8 cellular contexts compared by ENCODE assay signal in genomic region chr15:66080791-66081475, GRCh38.
A peak's percentile ranks its signal among the peaks of the same experiment; 100 is the strongest.
DNase-seq lines count a peak whose midpoint lies in the region; ATAC-seq, FAIRE-seq and TF ChIP-seq lines count a peak whose summit lies in the region.

No MANE protein-coding gene starts in this region.

- ATAC-seq in foreskin keratinocyte (peak; percentile 78), GM19023 (IDR thresholded peaks at IDR 0.05; ENCODE audit: unreplicated experiment) (no peak)
- ATAC-seq in activated naive CD4-positive, alpha-beta T cell treated with anti-CD3 and anti-CD28 coated beads, Interleukin-2, amount 50 U/mL, for 72 hours, result no peak

- H3K27me3 ChIP-seq in GM23248 (replicated peaks; ENCODE audit: insufficient read depth) (peaks cover 29% of the 10 kb centered on the region), foreskin keratinocyte (peaks cover 40% of the 10 kb centered on the region)

- TF ChIP-seq POLR2A in GM12891 (IDR thresholded peaks at IDR 0.05; ENCODE audit: low read depth, low read length), result no peak

- no peak overlapping the region for H2AFZ ChIP-seq in GM23248

- H3F3A ChIP-seq in GM23248 (ENCODE audit: insufficient read depth), result no peaks in the 10 kb centered on the region

- no peaks in the 10 kb centered on the region for H3K36me3 ChIP-seq in GM23248 (ENCODE audit: low read depth)

- H3K4me1 ChIP-seq in GM23248 (ENCODE audit: insufficient read depth) (no peaks in the 10 kb centered on the region), foreskin keratinocyte (peaks cover 4% of the 10 kb centered on the region)

- WGBS in GM23248 (ENCODE audit: low coverage in 1 of 2, low lambda C conversion rate in 2 of 2, missing lambda C conversion rate in 2 of 2), 2 experiments, result 32 to 33% methylated on average over 22 to 24 of the region's 24 CpGs

- H3K27ac Mint-ChIP-seq in activated naive CD4-positive, alpha-beta T cell treated with anti-CD3 and anti-CD28 coated beads, Interleukin-2, amount 50 U/mL, for 72 hours, result no peak overlapping the region

- H4K20me1 ChIP-seq in GM23248 (ENCODE audit: insufficient read depth), result no peaks in the 10 kb centered on the region

- no peak overlapping the region for H3K27ac ChIP-seq in GM23248
- H3K27ac ChIP-seq in foreskin keratinocyte, result no peak overlapping the region

- H3K9me3 Mint-ChIP-seq in activated naive CD4-positive, alpha-beta T cell treated with anti-CD3 and anti-CD28 coated beads, Interleukin-2, amount 50 U/mL, for 72 hours, result peaks cover 0 to 6% of the 10 kb centered on the region in 2 donors

- peaks cover 0 to 8% of the 10 kb centered on the region in 2 donors for H3K36me3 Mint-ChIP-seq in activated naive CD4-positive, alpha-beta T cell treated with anti-CD3 and anti-CD28 coated beads, Interleukin-2, amount 50 U/mL, for 72 hours

- H3K4me3 ChIP-seq in GM23248, result no peak overlapping the region
- no peak overlapping the region for H3K4me3 ChIP-seq in skeletal muscle cell (ENCODE audit: low read depth, low read length)

- no peaks in the 10 kb centered on the region for H3K9me2 ChIP-seq in GM23248 (ENCODE audit: insufficient read depth)

- H3K4me2 ChIP-seq in GM23248 (ENCODE audit: unreplicated experiment), result peak overlapping the region; percentile 16

- no peak overlapping the region for H3K9ac ChIP-seq in GM23248

- TF ChIP-seq CTCF in foreskin keratinocyte (conservative IDR thresholded peaks at IDR 0.05), result peak; percentile 23

- no peak for FAIRE-seq in RCC 7860 (lab: Jason Lieb, UNC)
- FAIRE-seq in GM12891 (lab: Jason Lieb, UNC), result no peak

- in situ Hi-C loops in GM23248 (cut with MboI), result no loop called here

- peak; percentile 86 for DNase-seq in GM23248
- DNase-seq in RCC 7860 (ENCODE audit: low spot score), result peak; percentile 30
- peak; percentile 14 to 55 for DNase-seq in foreskin keratinocyte
- peak; percentile 22 for DNase-seq in skeletal muscle cell (ENCODE audit: low read depth)
- DNase-seq in activated naive CD4-positive, alpha-beta T cell treated with anti-CD3 and anti-CD28 coated beads, Interleukin-2, amount 50 U/mL, for 72 hours (ENCODE audit: low spot score in 2 of 2), result no peak
- DNase-seq in GM12891 (ENCODE audit: insufficient read length, low spot score), result no peak
- DNase-seq in activated T-cell treated with anti-CD3 and anti-CD28 coated beads for 4 hours, result no peak

- H3K9me3 ChIP-seq in GM23248 (ENCODE audit: low read depth), result no peaks in the 10 kb centered on the region

- H3K79me2 ChIP-seq in GM23248 (ENCODE audit: insufficient read depth), result no peaks in the 10 kb centered on the region

TF ChIP-seq in GM12891, 5 proteins besides CTCF, POLR2A, EP300 and RAD21:
- TF ChIP-seq SPI1 (IDR thresholded peaks at IDR 0.05; ENCODE audit: low read depth, low read length) (no peak), POU2F2 (IDR thresholded peaks at IDR 0.05; ENCODE audit: low read depth, low read length) (no peak), PAX5 (IDR thresholded peaks at IDR 0.05; ENCODE audit: insufficient read depth, low read length, severe bottlenecking) (no peak), TAF1 (IDR thresholded peaks at IDR 0.05; ENCODE audit: low read depth, low read length) (no peak), POLR2AphosphoS5 (IDR thresholded peaks at IDR 0.05; ENCODE audit: low read depth, low read length) (no peak)

Comparison
In these comparisons a context has a peak if more than half of its experiments do, and no peak if none do; other contexts are left out.
1. DNase-seq: peak in GM23248 (single experiment), RCC 7860 (single experiment), foreskin keratinocyte (2 of 2) and skeletal muscle cell (single experiment); none in activated naive CD4-positive, alpha-beta T cell treated with anti-CD3 and anti-CD28 coated beads, Interleukin-2, amount 50 U/mL, for 72 hours (0 of 2), GM12891 (single experiment) and activated T-cell treated with anti-CD3 and anti-CD28 coated beads for 4 hours (single experiment).